ENCODE assay signal across 24 cellular contexts in the genomic region with DNA sequence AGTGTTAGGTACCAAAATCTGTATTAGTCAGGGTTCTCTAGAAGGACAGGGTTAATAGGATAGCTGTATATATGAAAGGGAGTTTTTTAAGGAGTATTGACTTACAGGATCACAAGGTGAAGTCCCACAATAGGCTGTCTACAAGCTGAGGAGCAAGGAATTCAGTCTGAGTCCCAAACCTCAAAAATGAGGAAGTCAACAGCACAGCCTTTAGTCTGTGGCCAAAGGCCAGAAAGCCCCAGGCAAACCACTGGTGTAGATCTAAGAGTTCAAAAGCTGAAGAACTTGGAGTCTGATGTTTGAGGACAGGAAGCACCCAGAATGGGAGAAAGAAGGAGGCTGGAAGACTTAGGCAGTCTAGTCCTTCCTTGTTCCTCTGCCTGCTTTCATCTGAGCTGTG.
DNase-seq lines count a peak whose midpoint lies in the region; ATAC-seq and TF ChIP-seq lines count a peak whose summit lies in the region.
"Had no signal": no experiment of that assay in that cellular context is flagged by ENCODE, and none has a peak within 500 bp of the region (broad histone marks: within the 10 kb centered on the region; RNA-seq: fewer than 3 reads in every experiment).

No MANE protein-coding gene starts in this region.

- DNase-seq in SIG-M5 treated with dmso at 0.1 percent for 504 hours (lab: John Stamatoyannopoulos, UW; ENCODE audit: unreplicated experiment) = peak; percentile 6
- no peak for DNase-seq in SIG-M5 (lab: John Stamatoyannopoulos, UW)
- peak; percentile 67 for DNase-seq in SKM-1 treated with dmso at 0.1 percent for 144 hours (lab: John Stamatoyannopoulos, UW; ENCODE audit: unreplicated experiment)
- peak; percentile 60 for DNase-seq in epithelial cell of prostate (ENCODE audit: low read depth, low spot score)
- DNase-seq in caudate nucleus (lab: John Stamatoyannopoulos, UW) = no peak
- no peak for DNase-seq in adrenal gland
- no peak for DNase-seq in body of pancreas
- DNase-seq: activated CD8-positive, alpha-beta T cell treated with anti-CD3 and anti-CD28 coated beads for 36 hours; activated effector memory CD4-positive, alpha-beta T cell treated with anti-CD3 and anti-CD28 coated beads, Interleukin-2, amount 50 U/mL, for 16 hours; CD4-positive, alpha-beta memory T cell; DMS 273 treated with DMSO at 0.1 percent for 48 hours; endodermal cell; HCEC 1CT; IMR-90; kidney glomerular epithelial cell; NCI-H1694; NCI-H2171 treated with DMSO at 0.1 percent for 48 hours; NCI-H526 treated with DMSO at 0.1 percent for 48 hours; stomach had no signal

- TF ChIP-seq POLR2A in adrenal gland (IDR thresholded peaks at IDR 0.05) (no peak), body of pancreas (IDR thresholded peaks at IDR 0.05) (no peak)

- H3K4me1 ChIP-seq in adrenal gland (replicated peaks in 1 of 2) (no peaks in the 10 kb centered on the region), body of pancreas (no peaks in the 10 kb centered on the region)
- H3K4me1 ChIP-seq: neural progenitor cell, stomach, tibial nerve had no signal

- no peaks in the 10 kb centered on the region for H3K36me3 ChIP-seq in adrenal gland (replicated peaks in 1 of 2)
- no peaks in the 10 kb centered on the region for H3K36me3 ChIP-seq in body of pancreas (replicated peaks in 1 of 2; ENCODE audit: insufficient read depth in 1 of 2, low read depth in 2 of 2)
- H3K36me3 ChIP-seq: neural progenitor cell, stomach, tibial nerve had no signal

- intact Hi-C loops in adrenal gland (cut with DNase I) = no loop called here
- intact Hi-C loops in body of pancreas (cut with DNase I) = no loop called here

- H3K27me3 ChIP-seq in adrenal gland = no peaks in the 10 kb centered on the region
- no peaks in the 10 kb centered on the region for H3K27me3 ChIP-seq in body of pancreas
- H3K27me3 ChIP-seq: neural progenitor cell, stomach, tibial nerve had no signal

- H3K27ac ChIP-seq in epithelial cell of prostate (no peak overlapping the region), caudate nucleus (ENCODE audit: low read depth, low read length) (no peak overlapping the region), adrenal gland (no peak overlapping the region), body of pancreas (no peak overlapping the region)
- H3K27ac ChIP-seq: coronary artery, neural progenitor cell, stomach, tibial nerve had no signal

- TF ChIP-seq CTCF in adrenal gland (IDR thresholded peaks at IDR 0.05) = no peak
- TF ChIP-seq CTCF in body of pancreas (IDR thresholded peaks at IDR 0.05) = no peak

- no peak for ATAC-seq in HG03457 (IDR thresholded peaks at IDR 0.05; ENCODE audit: unreplicated experiment)
- ATAC-seq in body of pancreas = no peak
- ATAC-seq: activated CD8-positive, alpha-beta T cell treated with anti-CD3 and anti-CD28 coated beads for 36 hours had no signal

- H3K4me3 ChIP-seq in adrenal gland = no peak overlapping the region
- H3K4me3 ChIP-seq in body of pancreas = no peak overlapping the region
- H3K4me3 ChIP-seq: coronary artery, lung, neural progenitor cell, stomach, tibial nerve had no signal

- H3K9me3 ChIP-seq in adrenal gland (replicated peaks in 1 of 3) (no peaks in the 10 kb centered on the region), body of pancreas (no peaks in the 10 kb centered on the region)

Comparison
In these comparisons a context has a peak if more than half of its experiments do, and no peak if none do; other contexts are left out.
1. DNase-seq: peak in SIG-M5 treated with dmso at 0.1 percent for 504 hours (single experiment), SKM-1 treated with dmso at 0.1 percent for 144 hours (single experiment) and epithelial cell of prostate (single experiment); none in SIG-M5 (single experiment), caudate nucleus (0 of 61), adrenal gland (0 of 7) and body of pancreas (0 of 4).